8 cellular contexts compared by ENCODE assay signal in the genomic region with DNA sequence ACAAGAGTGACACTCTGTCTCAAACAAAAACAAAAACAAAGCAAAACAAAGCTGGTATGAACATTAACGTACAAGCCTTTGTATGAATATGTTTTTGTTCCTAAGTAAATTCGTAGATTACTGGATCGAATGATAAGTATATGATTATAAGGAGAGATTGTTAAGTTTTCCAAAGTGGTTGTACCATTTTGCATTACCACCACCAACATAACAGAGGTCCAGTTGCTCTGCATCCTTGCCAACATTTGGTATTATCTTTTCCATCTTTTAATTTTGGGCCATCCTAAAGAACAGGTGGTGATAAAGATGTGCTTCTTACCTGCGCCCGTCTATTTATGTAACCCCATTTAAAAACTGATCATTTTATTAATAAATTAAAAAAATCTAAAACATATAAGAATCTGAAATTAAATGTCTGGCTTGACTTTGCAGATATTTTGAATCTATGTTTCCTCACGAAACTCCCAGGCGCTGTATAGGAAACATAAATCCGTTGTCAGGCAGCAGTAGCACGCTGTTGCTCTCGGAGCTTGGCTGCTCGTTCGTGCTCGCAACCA. TPM values are rescaled to one million over a fixed set of nuclear protein-coding genes. Genes with fewer than 3 reads are reported as not detected.
A peak's percentile ranks its signal among the peaks of the same experiment; 100 is the strongest.
DNase-seq lines count a peak whose midpoint lies in the region; ATAC-seq and TF ChIP-seq lines count a peak whose summit lies in the region.

No MANE protein-coding gene starts in this region.

- H3K4me3 Mint-ChIP-seq in stimulated activated naive B cell treated with anti-CD40 and anti-IgM and Interleukin-4, amounts not matched to agents 10 μg/mL and 1 μg/mL and 100 μg/mL, for 72 hours: peak overlapping the region; percentile 87 to 92

- no peaks in the 10 kb centered on the region for H3K9me3 Mint-ChIP-seq in stimulated activated naive B cell treated with anti-CD40 and anti-IgM and Interleukin-4, amounts not matched to agents 10 μg/mL and 1 μg/mL and 100 μg/mL, for 72 hours

- peaks cover 7 to 10% of the 10 kb centered on the region in 2 donors for H3K36me3 Mint-ChIP-seq in stimulated activated naive B cell treated with anti-CD40 and anti-IgM and Interleukin-4, amounts not matched to agents 10 μg/mL and 1 μg/mL and 100 μg/mL, for 72 hours

- H3K4me1 ChIP-seq in foreskin keratinocyte: peaks cover 2% of the 10 kb centered on the region

- H3K27me3 ChIP-seq in foreskin keratinocyte: no peaks in the 10 kb centered on the region

- peaks cover 7 to 8% of the 10 kb centered on the region in 2 donors for H3K27me3 Mint-ChIP-seq in stimulated activated naive B cell treated with anti-CD40 and anti-IgM and Interleukin-4, amounts not matched to agents 10 μg/mL and 1 μg/mL and 100 μg/mL, for 72 hours

- peaks cover 7 to 12% of the 10 kb centered on the region in 2 donors for H3K4me1 Mint-ChIP-seq in stimulated activated naive B cell treated with anti-CD40 and anti-IgM and Interleukin-4, amounts not matched to agents 10 μg/mL and 1 μg/mL and 100 μg/mL, for 72 hours

- peak overlapping the region; percentile 61 for H3K27ac ChIP-seq in foreskin keratinocyte

- ATAC-seq in SK-N-SH treated with all-trans-retinoic acid at 6 μM for 48 hours (no peak), foreskin keratinocyte (no peak), GM21447 (IDR thresholded peaks at IDR 0.05; ENCODE audit: unreplicated experiment) (no peak)
- no peak for ATAC-seq in stimulated activated naive B cell treated with anti-CD40 and anti-IgM and Interleukin-4, amounts not matched to agents 10 μg/mL and 1 μg/mL and 100 μg/mL, for 72 hours (replicated peaks)

- peak; percentile 53 for DNase-seq in NCI-H1092 treated with DMSO at 0.1 percent for 48 hours (lab: John Stamatoyannopoulos, UW)
- DNase-seq in NCI-H1092 (lab: John Stamatoyannopoulos, UW): no peak
- no peak for DNase-seq in foreskin keratinocyte
- no peak for DNase-seq in stimulated activated naive B cell treated with anti-CD40 and anti-IgM and Interleukin-4, amounts not matched to agents 10 μg/mL and 1 μg/mL and 100 μg/mL, for 72 hours
- no peak for DNase-seq in pons (ENCODE audit: low spot score)
- no peak for DNase-seq in AML-193 (lab: John Stamatoyannopoulos, UW)

- no peak for TF ChIP-seq CTCF in foreskin keratinocyte (conservative IDR thresholded peaks at IDR 0.05)

- peak overlapping the region; percentile 97 for H3K27ac Mint-ChIP-seq in stimulated activated naive B cell treated with anti-CD40 and anti-IgM and Interleukin-4, amounts not matched to agents 10 μg/mL and 1 μg/mL and 100 μg/mL, for 72 hours

TF ChIP-seq in SK-N-SH treated with all-trans-retinoic acid at 6 μM for 48 hours, 23 proteins besides CTCF, POLR2A, EP300 and RAD21:
- peak; percentile 11; the same call in 1 of the 2 replicates for TF ChIP-seq CSRNP3 (CRISPR knock-in tag; IDR thresholded peaks at IDR 0.05)
- TF ChIP-seq ZNF8 (CRISPR knock-in tag; IDR thresholded peaks at IDR 0.05): peak; percentile 32; the same call in 1 of the 2 replicates
- TF ChIP-seq ZFP30 (CRISPR knock-in tag; IDR thresholded peaks at IDR 0.05): no peak
- peak; percentile 65; the same call in 1 of the 2 replicates for TF ChIP-seq ZNF70 (CRISPR knock-in tag; IDR thresholded peaks at IDR 0.05)
- TF ChIP-seq CSDC2 (CRISPR knock-in tag; IDR thresholded peaks at IDR 0.05): no peak
- no peak for TF ChIP-seq TSHZ2 (CRISPR knock-in tag; IDR thresholded peaks at IDR 0.05)
- TF ChIP-seq SNAI2 (CRISPR knock-in tag; IDR thresholded peaks at IDR 0.05): 0 out of 2 replicates have a peak, but pooled peaks have one; percentile 17

RNA-seq across cellular contexts. Expression of gene NAA35, which starts 0.6 kb away (rescaled TPM):
- total RNA-seq in foreskin keratinocyte: 22.4 and 24.5 TPM in 2 replicates
- 9.0 and 11.3 TPM in 2 replicates for polyA plus RNA-seq in foreskin keratinocyte
